In genomic region chr14:105864116-105864515, GRCh38 we compare ENCODE assay signal across 19 cellular contexts.
DNase-seq lines count a peak whose midpoint lies in the region; ATAC-seq and TF ChIP-seq lines count a peak whose summit lies in the region.
"Had no signal": no experiment of that assay in that cellular context is flagged by ENCODE, and none has a peak within 500 bp of the region (broad histone marks: within the 10 kb centered on the region; RNA-seq: fewer than 3 reads in every experiment).

No MANE protein-coding gene starts in this region.

- H3K36me3 Mint-ChIP-seq in activated CD4-positive, alpha-beta T cell treated with anti-CD3 and anti-CD28 coated beads for 36 hours (ENCODE audit: low read depth) = no peaks in the 10 kb centered on the region
- peaks cover 10% of the 10 kb centered on the region for H3K36me3 Mint-ChIP-seq in central memory CD8-positive, alpha-beta T cell (ENCODE audit: insufficient read depth)
- H3K36me3 Mint-ChIP-seq: CD8-positive, alpha-beta memory T cell had no signal

- POLR2A ChIA-PET in activated CD4-positive, alpha-beta T cell treated with anti-CD3 and anti-CD28 coated beads for 36 hours (lab: Charles Lee) = no interaction called here

- CTCF ChIA-PET in activated CD4-positive, alpha-beta T cell treated with anti-CD3 and anti-CD28 coated beads for 36 hours (lab: Charles Lee) = no interaction called here

- H3K4me3 ChIP-seq in OCI-LY3 (ENCODE audit: low read length) = peak overlapping the region; percentile 99
- H3K4me3 ChIP-seq: SK-N-MC, skin epidermis had no signal

- peak; percentile 1 for DNase-seq in activated CD4-positive, alpha-beta T cell treated with anti-CD3 and anti-CD28 coated beads for 36 hours
- no peak for DNase-seq in activated CD4-positive, alpha-beta T cell treated with anti-CD3 and anti-CD28 coated beads, Interleukin-2, amount 50 U/mL, for 4 hours
- DNase-seq in central memory CD8-positive, alpha-beta T cell (ENCODE audit: low spot score in 2 of 2) = no peak
- peak; percentile 21 for DNase-seq in stimulated activated CD8-positive, alpha-beta memory T cell treated with anti-CD3 and anti-CD28 coated beads, Interleukin-4, amount 100 ng/mL, for 48 hours
- no peak for DNase-seq in GM20000 (ENCODE audit: low spot score)
- DNase-seq in H4 (ENCODE audit: low spot score) = no peak
- DNase-seq: amygdala, cortex of kidney, EL, glutamatergic neuron, midbrain, NCI-H1694, NCI-H446, occipital lobe had no signal

- H3K9me3 Mint-ChIP-seq in activated CD4-positive, alpha-beta T cell treated with anti-CD3 and anti-CD28 coated beads for 36 hours (ENCODE audit: low read depth) = no peaks in the 10 kb centered on the region
- H3K9me3 Mint-ChIP-seq in central memory CD8-positive, alpha-beta T cell = no peaks in the 10 kb centered on the region
- H3K9me3 Mint-ChIP-seq: CD8-positive, alpha-beta memory T cell had no signal

- H3K79me2 ChIP-seq in OCI-LY3 (ENCODE audit: low read length) = peaks cover 51% of the 10 kb centered on the region

- H3K27ac ChIP-seq in OCI-LY3 (ENCODE audit: low read length) = peak overlapping the region; percentile 98
- H3K27ac ChIP-seq: SK-N-MC had no signal

- H3K4me2 ChIP-seq in OCI-LY3 (ENCODE audit: low read length) = peak overlapping the region; percentile 78

- intact Hi-C loops in activated CD4-positive, alpha-beta T cell treated with anti-CD3 and anti-CD28 coated beads for 36 hours (cut with DNase I, micrococcal nuclease) = loop anchor here in 1 of 2 experiments (5.0 kb wide), 2 partner anchors 123 to 203 kb away; no protein-coding TSS in a partner anchor

- H3K27me3 ChIP-seq in OCI-LY3 (ENCODE audit: low read depth, low read length) = no peaks in the 10 kb centered on the region

- no peak for ATAC-seq in activated CD4-positive, alpha-beta T cell treated with anti-CD3 and anti-CD28 coated beads for 36 hours
- ATAC-seq in central memory CD8-positive, alpha-beta T cell (replicated peaks; ENCODE audit: extremely low read depth, poor library complexity, severe bottlenecking) = no peak
- ATAC-seq in HG03196 (IDR thresholded peaks at IDR 0.05; ENCODE audit: unreplicated experiment) = no peak

- H3K9me3 ChIP-seq in OCI-LY3 (ENCODE audit: insufficient read depth, low read length) = peaks cover 13% of the 10 kb centered on the region; the same call in 1 of the 2 replicates

- no peak overlapping the region for H3K4me3 Mint-ChIP-seq in activated CD4-positive, alpha-beta T cell treated with anti-CD3 and anti-CD28 coated beads for 36 hours
- peak overlapping the region; percentile 20 for H3K4me3 Mint-ChIP-seq in central memory CD8-positive, alpha-beta T cell

- H4K20me1 ChIP-seq in OCI-LY3 (ENCODE audit: insufficient read depth, low read length) = no peaks in the 10 kb centered on the region

- peaks cover 13% of the 10 kb centered on the region for H3K27me3 Mint-ChIP-seq in activated CD4-positive, alpha-beta T cell treated with anti-CD3 and anti-CD28 coated beads for 36 hours
- no peaks in the 10 kb centered on the region for H3K27me3 Mint-ChIP-seq in central memory CD8-positive, alpha-beta T cell

- no peak overlapping the region for H2AFZ ChIP-seq in OCI-LY3 (ENCODE audit: low read depth, low read length)

- H3K36me3 ChIP-seq in OCI-LY3 (replicated peaks; ENCODE audit: low read depth, low read length) = peaks cover 33% of the 10 kb centered on the region

- peak overlapping the region; percentile 100 for H3K9ac ChIP-seq in OCI-LY3 (ENCODE audit: low read length)

- H3K4me1 Mint-ChIP-seq in activated CD4-positive, alpha-beta T cell treated with anti-CD3 and anti-CD28 coated beads for 36 hours = peaks cover 19% of the 10 kb centered on the region
- H3K4me1 Mint-ChIP-seq in central memory CD8-positive, alpha-beta T cell = peaks cover 27% of the 10 kb centered on the region

- H3K27ac Mint-ChIP-seq in activated CD4-positive, alpha-beta T cell treated with anti-CD3 and anti-CD28 coated beads for 36 hours = no peak overlapping the region
- no peak overlapping the region for H3K27ac Mint-ChIP-seq in central memory CD8-positive, alpha-beta T cell (ENCODE audit: low read depth)

- peaks cover 5% of the 10 kb centered on the region; the same call in 1 of the 2 replicates for H3K4me1 ChIP-seq in OCI-LY3 (ENCODE audit: low read length)

- TF ChIP-seq CTCF in OCI-LY3 (IDR thresholded peaks at IDR 0.05; ENCODE audit: low read depth, low read length) = no peak
- TF ChIP-seq CTCF in GM20000 (IDR thresholded peaks at IDR 0.05; ENCODE audit: extremely low read depth, missing control alignments) = no peak

Comparison
In these comparisons a context has a peak if more than half of its experiments do, and no peak if none do; other contexts are left out.
1. DNase-seq: peak in activated CD4-positive, alpha-beta T cell treated with anti-CD3 and anti-CD28 coated beads for 36 hours (single experiment) and stimulated activated CD8-positive, alpha-beta memory T cell treated with anti-CD3 and anti-CD28 coated beads, Interleukin-4, amount 100 ng/mL, for 48 hours (single experiment); none in activated CD4-positive, alpha-beta T cell treated with anti-CD3 and anti-CD28 coated beads, Interleukin-2, amount 50 U/mL, for 4 hours (0 of 2), central memory CD8-positive, alpha-beta T cell (0 of 2), GM20000 (single experiment) and H4 (single experiment).